Comparison of ENCODE assay signal across 34 cellular contexts in the genomic region with DNA sequence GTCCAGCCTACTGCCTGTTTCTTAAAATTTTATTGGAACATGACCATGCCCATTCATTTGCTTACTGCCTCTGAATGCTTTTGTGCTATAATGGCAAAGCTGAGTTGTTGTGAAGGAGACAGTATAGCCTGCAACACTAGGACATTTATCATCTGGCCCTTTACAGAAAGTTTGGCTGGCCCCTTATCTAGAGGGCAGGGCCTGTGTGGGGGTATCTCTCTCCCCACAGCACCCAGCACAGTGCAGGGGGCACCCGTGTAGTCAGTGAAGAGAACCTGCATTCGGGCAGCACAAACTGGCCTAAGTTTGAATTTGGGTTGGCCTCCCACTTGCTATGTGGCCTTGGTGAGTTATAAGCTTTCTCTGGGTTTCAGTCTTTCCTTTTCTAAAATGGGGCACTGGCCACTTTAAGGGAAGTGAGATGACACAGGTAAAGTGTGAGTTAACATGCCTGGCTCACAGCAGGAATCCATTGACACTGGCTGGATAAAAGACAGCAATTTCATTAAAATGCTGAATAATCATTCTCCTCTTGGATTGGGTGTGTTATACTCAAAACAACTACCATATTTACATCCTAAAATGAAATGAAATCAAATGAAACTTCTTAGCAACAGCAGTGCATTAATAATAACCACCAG. TPM values are rescaled to one million over a fixed set of nuclear protein-coding genes. Genes with fewer than 3 reads are reported as not detected.
A peak's percentile ranks its signal among the peaks of the same experiment; 100 is the strongest.
DNase-seq lines count a peak whose midpoint lies in the region; ATAC-seq and TF ChIP-seq lines count a peak whose summit lies in the region.
"Had no signal": no experiment of that assay in that cellular context is flagged by ENCODE, and none has a peak within 500 bp of the region (broad histone marks: within the 10 kb centered on the region; RNA-seq: fewer than 3 reads in every experiment).

No MANE protein-coding gene starts in this region.

- intact Hi-C loops in heart left ventricle (cut with DNase I) = no loop called here

- H3K4me3 Mint-ChIP-seq in WTC11 (no peak overlapping the region), immature natural killer cell (peak overlapping the region in 1 of 5 donors; percentile 38)
- H3K4me3 Mint-ChIP-seq: activated CD4-positive, alpha-beta memory T cell treated with anti-CD3 and anti-CD28 coated beads, Interleukin-2, amount 10 ng/mL, durations not matched to agents 7 days and 5 days; HFFc6; memory B cell; neural crest cell; T-helper 17 cell had no signal

- H3K4me1 Mint-ChIP-seq in WTC11 = peaks cover 86% of the 10 kb centered on the region
- H3K4me1 Mint-ChIP-seq in immature natural killer cell = peaks cover 51 to 73% of the 10 kb centered on the region in 2 donors

- H3K36me3 Mint-ChIP-seq in WTC11 (no peaks in the 10 kb centered on the region), immature natural killer cell (peaks cover 0 to 4% (median 0%) of the 10 kb centered on the region in 3 donors)
- H3K36me3 Mint-ChIP-seq: memory B cell had no signal

- H3K27me3 Mint-ChIP-seq in WTC11 (ENCODE audit: low read depth) (no peaks in the 10 kb centered on the region), immature natural killer cell (ENCODE audit: low read depth in 3 of 3) (no peaks in the 10 kb centered on the region)
- H3K27me3 Mint-ChIP-seq: activated CD4-positive, alpha-beta memory T cell treated with anti-CD3 and anti-CD28 coated beads, Interleukin-2, amount 10 ng/mL, durations not matched to agents 7 days and 5 days; memory B cell; T-helper 17 cell had no signal

- DNase-seq in cardiac muscle cell (ENCODE audit: low read depth in 1 of 2, low spot score in 1 of 2) (no peak), heart left ventricle (no peak), WTC11 (ENCODE audit: low spot score) (no peak), immature natural killer cell (no peak)
- no peak for DNase-seq in activated CD4-positive, CD25-positive, alpha-beta regulatory T cell (lab: John Stamatoyannopoulos, UW)
- DNase-seq: activated CD4-positive, alpha-beta memory T cell treated with anti-CD3 and anti-CD28 coated beads, Interleukin-2, amount 10 ng/mL, durations not matched to agents 7 days and 5 days; activated CD8-positive, alpha-beta memory T cell treated with anti-CD3 and anti-CD28 coated beads, Interleukin-2, amount 50 U/mL, for 4 hours; activated naive CD4-positive, alpha-beta T cell; caudate nucleus; DMS79; effector CD8-positive, alpha-beta T cell; GF-D8; HFFc6; KBM-7; left lung; NCI-H1105 treated with DMSO at 0.1 percent for 48 hours; NCI-H2029 treated with DMSO at 0.1 percent for 48 hours; NCI-H524 treated with DMSO at 0.1 percent for 48 hours; SK-N-SH; stimulated activated naive CD4-positive, alpha-beta T cell; T-helper 17 cell; testis had no signal

- WGBS in heart left ventricle, 4 donors = 50 to 66% (median 63%) methylated on average over 2 of the region's 2 CpGs

- CTCF ChIA-PET in WTC11 (lab: Charles Lee) = no interaction called here

- POLR2A ChIA-PET in WTC11 (lab: Charles Lee) = no interaction called here

- H3K27me3 ChIP-seq in cardiac muscle cell (no peaks in the 10 kb centered on the region), heart left ventricle (no peaks in the 10 kb centered on the region)
- H3K27me3 ChIP-seq: left lung, right atrium auricular region, testis had no signal

- no peak for TF ChIP-seq CTCF in cardiac muscle cell (IDR thresholded peaks at IDR 0.05; ENCODE audit: low read depth, low read length)
- no peak for TF ChIP-seq CTCF in heart left ventricle (IDR thresholded peaks at IDR 0.05)
- TF ChIP-seq CTCF in WTC11 (IDR thresholded peaks at IDR 0.05) = no peak

- no peak overlapping the region for H3K4me3 ChIP-seq in cardiac muscle cell
- H3K4me3 ChIP-seq in heart left ventricle = no peak overlapping the region
- H3K4me3 ChIP-seq: coronary artery, left lung, right atrium auricular region, smooth muscle cell, testis had no signal

- TF ChIP-seq POLR2A in heart left ventricle (IDR thresholded peaks at IDR 0.05) = no peak

- H3K4me1 ChIP-seq in cardiac muscle cell (ENCODE audit: low read depth) (peaks cover 33% of the 10 kb centered on the region), heart left ventricle (peaks cover 3 to 75% (median 43%) of the 10 kb centered on the region in 12 donors)
- H3K4me1 ChIP-seq: testis had no signal

- no peak for ATAC-seq in heart left ventricle
- ATAC-seq in WTC11 = no peak
- no peak for ATAC-seq in GM19023 (IDR thresholded peaks at IDR 0.05; ENCODE audit: unreplicated experiment)
- ATAC-seq: left lung, Right ventricle myocardium inferior, T-helper 17 cell had no signal

- H3K27ac ChIP-seq in cardiac muscle cell (peak overlapping the region; percentile 16), heart left ventricle (peak overlapping the region in 2 of 12 donors; percentile 6 to 22)
- H3K27ac ChIP-seq: coronary artery, left lung, parathyroid adenoma, testis had no signal

- peak overlapping the region; percentile 48; the same call in 1 of the 2 replicates for H3K27ac Mint-ChIP-seq in WTC11
- H3K27ac Mint-ChIP-seq in immature natural killer cell = peak overlapping the region in 3 of 6 donors; percentile 42 to 80 (median 54)
- H3K27ac Mint-ChIP-seq: activated CD4-positive, alpha-beta memory T cell treated with anti-CD3 and anti-CD28 coated beads, Interleukin-2, amount 10 ng/mL, durations not matched to agents 7 days and 5 days; HFFc6; memory B cell; T-helper 17 cell had no signal

- no peaks in the 10 kb centered on the region for H3K9me3 Mint-ChIP-seq in WTC11
- H3K9me3 Mint-ChIP-seq in immature natural killer cell = no peaks in the 10 kb centered on the region
- H3K9me3 Mint-ChIP-seq: activated CD4-positive, alpha-beta memory T cell treated with anti-CD3 and anti-CD28 coated beads, Interleukin-2, amount 10 ng/mL, durations not matched to agents 7 days and 5 days; HFFc6; memory B cell; neural crest cell had no signal

- H3K9me3 ChIP-seq in cardiac muscle cell (ENCODE audit: low read depth) (no peaks in the 10 kb centered on the region), heart left ventricle (no peaks in the 10 kb centered on the region)
- H3K9me3 ChIP-seq: left lung, right atrium auricular region, SK-N-SH, testis had no signal

- H3K36me3 ChIP-seq in cardiac muscle cell = no peaks in the 10 kb centered on the region
- H3K36me3 ChIP-seq in heart left ventricle = no peaks in the 10 kb centered on the region
- H3K36me3 ChIP-seq: left lung, right atrium auricular region had no signal

TF ChIP-seq in WTC11, 78 proteins besides CTCF, POLR2A, EP300 and RAD21 (continues in another document):
- TF ChIP-seq CBFB (CRISPR knock-in tag; IDR thresholded peaks at IDR 0.05; ENCODE audit: low read depth) (no peak), ZNF317 (CRISPR knock-in tag; IDR thresholded peaks at IDR 0.05; ENCODE audit: borderline replicate concordance, low read depth) (no peak), ZNF138 (CRISPR knock-in tag; conservative IDR thresholded peaks at IDR 0.05) (no peak), NFE2L1 (CRISPR knock-in tag; IDR thresholded peaks at IDR 0.05) (no peak), ZNF121 (CRISPR knock-in tag; IDR thresholded peaks at IDR 0.05) (no peak), MYBL2 (CRISPR knock-in tag; IDR thresholded peaks at IDR 0.05) (no peak)
- TF ChIP-seq, protein P1, sequence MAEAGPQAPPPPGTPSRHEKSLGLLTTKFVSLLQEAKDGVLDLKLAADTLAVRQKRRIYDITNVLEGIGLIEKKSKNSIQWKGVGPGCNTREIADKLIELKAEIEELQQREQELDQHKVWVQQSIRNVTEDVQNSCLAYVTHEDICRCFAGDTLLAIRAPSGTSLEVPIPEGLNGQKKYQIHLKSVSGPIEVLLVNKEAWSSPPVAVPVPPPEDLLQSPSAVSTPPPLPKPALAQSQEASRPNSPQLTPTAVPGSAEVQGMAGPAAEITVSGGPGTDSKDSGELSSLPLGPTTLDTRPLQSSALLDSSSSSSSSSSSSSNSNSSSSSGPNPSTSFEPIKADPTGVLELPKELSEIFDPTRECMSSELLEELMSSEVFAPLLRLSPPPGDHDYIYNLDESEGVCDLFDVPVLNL (CRISPR knock-in tag; IDR thresholded peaks at IDR 0.05; ENCODE audit: borderline replicate concordance, low read depth) = no peak
- TF ChIP-seq, protein P2, sequence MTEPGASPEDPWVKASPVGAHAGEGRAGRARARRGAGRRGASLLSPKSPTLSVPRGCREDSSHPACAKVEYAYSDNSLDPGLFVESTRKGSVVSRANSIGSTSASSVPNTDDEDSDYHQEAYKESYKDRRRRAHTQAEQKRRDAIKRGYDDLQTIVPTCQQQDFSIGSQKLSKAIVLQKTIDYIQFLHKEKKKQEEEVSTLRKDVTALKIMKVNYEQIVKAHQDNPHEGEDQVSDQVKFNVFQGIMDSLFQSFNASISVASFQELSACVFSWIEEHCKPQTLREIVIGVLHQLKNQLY (CRISPR knock-in tag; IDR thresholded peaks at IDR 0.05) = no peak

RNA-seq across cellular contexts. Expression of a gene that starts 12.1 kb away (rescaled TPM):
- total RNA-seq in cardiac muscle cell (44.9 and 62.6 TPM in 2 replicates), heart left ventricle (10 to 100 TPM; 23.0 to 36.1 (median 31.8) TPM), WTC11 (2021) (57.1 to 68.9 TPM (median 59.6 TPM) in 3 replicates)
- polyA plus RNA-seq in cardiac muscle cell (28.5 and 31.9 TPM in 2 replicates), heart left ventricle (10 to 100 TPM; 16.0 to 19.3 TPM), immature natural killer cell (10 to 100 TPM in 1 of 3 donors, 1 to 10 TPM in 1, under 1 TPM in 1; 0.19 to 14.3 (median 5.2) TPM)

RNA-seq across cellular contexts. Expression of a gene that starts 26.6 kb away (rescaled TPM):
- total RNA-seq in cardiac muscle cell (0.28 and 0.33 TPM in 2 replicates), heart left ventricle (not detected), WTC11 (2021) (0.17 to 0.57 TPM in 2 of 3 replicates, not detected in the other)
- polyA plus RNA-seq in cardiac muscle cell (2.1 TPM in 1 of 2 replicates, not detected in the other), heart left ventricle (under 1 TPM in 1 of 2 donors, not detected in 1; 0.19 TPM), immature natural killer cell (under 1 TPM in 1 of 3 donors, not detected in 2; 0.34 TPM)
- total RNA-seq: A172; activated CD4-positive, alpha-beta memory T cell treated with anti-CD3 and anti-CD28 coated beads, Interleukin-2, amount 10 ng/mL, durations not matched to agents 7 days and 5 days; epithelial cell of proximal tubule; left lung; MCF 10A; neural crest cell; right atrium auricular region; Right ventricle myocardium inferior; smooth muscle cell; T-helper 17 cell; ureter had no signal
- polyA plus RNA-seq: smooth muscle cell had no signal

RNA-seq across cellular contexts. Expression of a gene that starts 56.4 kb away (rescaled TPM):
- total RNA-seq in cardiac muscle cell (19.4 and 24.3 TPM in 2 replicates), heart left ventricle (10 to 100 TPM in 3 of 9 donors, 1 to 10 TPM in 6; 2.6 to 13.8 (median 4.6) TPM), WTC11 (2021) (2.5 to 2.9 TPM (median 2.8 TPM) in 3 replicates)
- polyA plus RNA-seq in cardiac muscle cell (14.3 and 18.7 TPM in 2 replicates), heart left ventricle (10 to 100 TPM in 1 of 2 donors, 1 to 10 TPM in 1; 2.6 to 20.5 TPM), immature natural killer cell (1 to 10 TPM; 3.3 to 7.6 (median 6.5) TPM)
